ENCODE assay signal across 17 cellular contexts in genomic region chr5:134247825-134248224, GRCh38. TPM values are rescaled to one million over a fixed set of nuclear protein-coding genes. Genes with fewer than 3 reads are reported as not detected.
DNase-seq lines count a peak whose midpoint lies in the region; TF ChIP-seq lines count a peak whose summit lies in the region.
"Had no signal": no experiment of that assay in that cellular context is flagged by ENCODE, and none has a peak within 500 bp of the region (broad histone marks: within the 10 kb centered on the region; RNA-seq: fewer than 3 reads in every experiment).

No MANE protein-coding gene starts in this region.

- H3K4me1 ChIP-seq in mammary epithelial cell (ENCODE audit: insufficient read depth, low read length), result peaks cover 55% of the 10 kb centered on the region
- peaks cover 21% of the 10 kb centered on the region for H3K4me1 ChIP-seq in neural progenitor cell

- no peaks in the 10 kb centered on the region for H3K36me3 ChIP-seq in mammary epithelial cell (ENCODE audit: insufficient read depth, low read length)
- H3K36me3 ChIP-seq in neural progenitor cell, result no peaks in the 10 kb centered on the region
- H3K36me3 ChIP-seq: neutrophil, SJCRH30 had no signal

- H3K27ac ChIP-seq in mammary epithelial cell (ENCODE audit: insufficient read depth, low read depth, low read length) (peak overlapping the region; percentile 92), neural progenitor cell (no peak overlapping the region)
- H3K27ac ChIP-seq: coronary artery, neutrophil, SJCRH30 had no signal

- CTCF ChIA-PET in Calu3 (lab: Charles Lee), result interaction anchor here (0.5 to 1.6 kb wide), 7 partner anchors 11 to 381 kb away, joined by 3 to 6 read pairs (median 3); partner anchors contain the start of gene PPP2CA
- CTCF ChIA-PET in mammary epithelial cell (lab: Charles Lee; ENCODE audit: low non-redundant PET), result interaction anchor here (0.6 to 0.7 kb wide), 2 partner anchors 22 to 47 kb away, joined by 3 to 5 read pairs; partner anchors contain the start of gene PPP2CA

- no peaks in the 10 kb centered on the region for H3K27me3 Mint-ChIP-seq in Calu3 (ENCODE audit: unreplicated experiment)
- no peaks in the 10 kb centered on the region for H3K27me3 Mint-ChIP-seq in HFFc6 (ENCODE audit: insufficient read depth)
- H3K27me3 Mint-ChIP-seq in neural progenitor cell (ENCODE audit: insufficient read depth, low read depth), result no peaks in the 10 kb centered on the region
- H3K27me3 Mint-ChIP-seq: activated CD4-positive, alpha-beta memory T cell treated with anti-CD3 and anti-CD28 coated beads, Interleukin-2, amount 10 ng/mL, durations not matched to agents 7 days and 5 days had no signal

- H3K4me3 Mint-ChIP-seq in Calu3 (ENCODE audit: low read depth, unreplicated experiment) (peak overlapping the region; percentile 23), HFFc6 (peak overlapping the region; percentile 0; the same call in 1 of the 2 replicates), neural progenitor cell (no peak overlapping the region)
- H3K4me3 Mint-ChIP-seq: activated CD4-positive, alpha-beta memory T cell treated with anti-CD3 and anti-CD28 coated beads, Interleukin-2, amount 10 ng/mL, durations not matched to agents 7 days and 5 days had no signal

- H3K4me3 ChIP-seq in mammary epithelial cell (replicated peaks in 1 of 3; ENCODE audit: insufficient read depth in 1 of 3, low read depth in 2 of 3, low read length in 3 of 3), result no peak overlapping the region
- H3K4me3 ChIP-seq in neural progenitor cell, result no peak overlapping the region
- H3K4me3 ChIP-seq: coronary artery, SJCRH30 had no signal

- in situ Hi-C loops in mammary epithelial cell (cut with MboI; ENCODE audit: low sequenced_read_pairs in 2 of 2), result no loop called here

- TF ChIP-seq CTCF in Calu3 (IDR thresholded peaks at IDR 0.05; ENCODE audit: unreplicated experiment) (no peak), HFFc6 (IDR thresholded peaks at IDR 0.05) (no peak), mammary epithelial cell (conservative IDR thresholded peaks at IDR 0.05 in 1 of 2, IDR thresholded peaks at IDR 0.05 in 1 of 2; ENCODE audit: extremely low read depth in 1 of 2, insufficient read depth in 1 of 2, low read depth in 1 of 2, low read length in 2 of 2) (no peak), neural progenitor cell (IDR thresholded peaks at IDR 0.05) (no peak)

- H4K20me1 ChIP-seq in mammary epithelial cell (ENCODE audit: insufficient read depth, low read length) (no peaks in the 10 kb centered on the region), neural progenitor cell (ENCODE audit: low read depth) (no peaks in the 10 kb centered on the region)

- dilution Hi-C loops in mammary epithelial cell (cut with HindIII; ENCODE audit: low sequenced_read_pairs), result no loop called here

- H2AFZ ChIP-seq in mammary epithelial cell (ENCODE audit: low read depth, low read length) (peak overlapping the region; percentile 5), neural progenitor cell (replicated peaks) (peak overlapping the region; percentile 65)

- BruUV-seq in Calu3 (replicated peaks; lab: Mats Ljungman, UMichigan) (no TSS peak), mammary epithelial cell (replicated peaks; lab: Mats Ljungman, UMichigan) (no TSS peak)

- 86% methylated on average over 3 of the region's 3 CpGs for WGBS in mammary epithelial cell (ENCODE audit: low coverage, missing lambda C conversion rate)

- H3K4me1 Mint-ChIP-seq in Calu3 (ENCODE audit: low read depth, unreplicated experiment) (peaks cover 68% of the 10 kb centered on the region), HFFc6 (ENCODE audit: low read depth) (peaks cover 63% of the 10 kb centered on the region), neural progenitor cell (peaks cover 29% of the 10 kb centered on the region)
- H3K4me1 Mint-ChIP-seq: activated CD4-positive, alpha-beta memory T cell treated with anti-CD3 and anti-CD28 coated beads, Interleukin-2, amount 10 ng/mL, durations not matched to agents 7 days and 5 days had no signal

- H3F3A ChIP-seq in neural progenitor cell (ENCODE audit: low read depth), result no peaks in the 10 kb centered on the region

- H3K27me3 ChIP-seq in mammary epithelial cell (ENCODE audit: insufficient read depth, low read length) (no peaks in the 10 kb centered on the region), neural progenitor cell (no peaks in the 10 kb centered on the region)
- H3K27me3 ChIP-seq: neutrophil had no signal

- H3K9me3 ChIP-seq in mammary epithelial cell (replicated peaks; ENCODE audit: insufficient read depth, low read length) (no peaks in the 10 kb centered on the region), neural progenitor cell (ENCODE audit: low read depth) (no peaks in the 10 kb centered on the region)
- H3K9me3 ChIP-seq: neutrophil, SJCRH30 had no signal

- H3K4me2 ChIP-seq in mammary epithelial cell (ENCODE audit: insufficient read depth, low read depth, low read length), result peak overlapping the region; percentile 66
- peak overlapping the region; percentile 37 for H3K4me2 ChIP-seq in neural progenitor cell

- no peaks in the 10 kb centered on the region for H3K9me3 Mint-ChIP-seq in Calu3 (ENCODE audit: low read depth, unreplicated experiment)
- no peaks in the 10 kb centered on the region for H3K9me3 Mint-ChIP-seq in HFFc6
- H3K9me3 Mint-ChIP-seq in neural progenitor cell, result no peaks in the 10 kb centered on the region
- H3K9me3 Mint-ChIP-seq: activated CD4-positive, alpha-beta memory T cell treated with anti-CD3 and anti-CD28 coated beads, Interleukin-2, amount 10 ng/mL, durations not matched to agents 7 days and 5 days had no signal

- no peaks in the 10 kb centered on the region for H3K79me2 ChIP-seq in mammary epithelial cell (ENCODE audit: insufficient read depth, low read length)
- H3K79me2 ChIP-seq in neural progenitor cell (ENCODE audit: low read depth), result no peaks in the 10 kb centered on the region

- peak overlapping the region; percentile 68 for H3K27ac Mint-ChIP-seq in Calu3 (ENCODE audit: unreplicated experiment)
- H3K27ac Mint-ChIP-seq in HFFc6, result peak overlapping the region; percentile 67
- H3K27ac Mint-ChIP-seq in neural progenitor cell, result no peak overlapping the region
- H3K27ac Mint-ChIP-seq: activated CD4-positive, alpha-beta memory T cell treated with anti-CD3 and anti-CD28 coated beads, Interleukin-2, amount 10 ng/mL, durations not matched to agents 7 days and 5 days had no signal

- no peak overlapping the region for H3K9ac ChIP-seq in mammary epithelial cell (ENCODE audit: insufficient read depth, low read length)
- H3K9ac ChIP-seq in neural progenitor cell, result no peak overlapping the region

- H3K36me3 Mint-ChIP-seq in Calu3 (ENCODE audit: insufficient read depth, unreplicated experiment), result peaks cover 4% of the 10 kb centered on the region
- H3K36me3 Mint-ChIP-seq in HFFc6 (ENCODE audit: low read depth), result no peaks in the 10 kb centered on the region
- H3K36me3 Mint-ChIP-seq in neural progenitor cell, result no peaks in the 10 kb centered on the region

- no peak for DNase-seq in Calu3
- DNase-seq in HFFc6, result no peak
- DNase-seq in mammary epithelial cell, result no peak
- peak; percentile 63 for DNase-seq in neural progenitor cell (ENCODE audit: low spot score)
- DNase-seq in Ammon's horn (ENCODE audit: low spot score), result no peak
- no peak for DNase-seq in activated gamma-delta T cell treated with Interleukin-2 at 50 U/mL for 16 hours
- no peak for DNase-seq in middle frontal gyrus (ENCODE audit: extremely low spot score, low spot score)
- no peak for DNase-seq in NCI-H774 (lab: John Stamatoyannopoulos, UW)
- DNase-seq: activated CD4-positive, alpha-beta memory T cell treated with anti-CD3 and anti-CD28 coated beads, Interleukin-2, amount 10 ng/mL, durations not matched to agents 7 days and 5 days; DMS153; erythroblast; glutamatergic neuron; KBM-7; SJCRH30; stimulated activated naive CD4-positive, alpha-beta T cell had no signal

- intact Hi-C loops in Calu3 (cut with micrococcal nuclease; ENCODE audit: unreplicated experiment) (loop anchor here (2.0 to 5.0 kb wide), 2 partner anchors 21 to 39 kb away; partner anchors contain the start of gene PPP2CA), mammary epithelial cell (cut with micrococcal nuclease) (no loop called here)

RNA-seq across cellular contexts. Expression of gene PPP2CA, which starts 22.0 kb away (rescaled TPM):
- 242 and 260 TPM in 2 replicates for total RNA-seq in Calu3 (2022)
- total RNA-seq in HFFc6 (2021; fragmentation: NEBNext Ultra II Directional; extraction: Animal tissue kit (Norgen Biotek cat#: 25700)), result 100 to 1,000 TPM; 153 to 172 (median 156) TPM
- total RNA-seq in mammary epithelial cell, result 100 to 1,000 TPM in 1 of 2 donors, 10 to 100 TPM in 1; 80.7 to 170 TPM
- 135 TPM for polyA plus RNA-seq in mammary epithelial cell
- 84.7 TPM for polyA minus RNA-seq in mammary epithelial cell
- 216 and 251 TPM in 2 replicates for total RNA-seq in neural progenitor cell (ENCODE audit: low replicate concordance)
